2 cellular contexts compared by ENCODE assay signal in genomic region chr1:179090923-179091322, GRCh38.
TF ChIP-seq lines count a peak whose summit lies in the region.

No MANE protein-coding gene starts in this region.

TF ChIP-seq in IMR-90, 13 proteins besides CTCF, POLR2A, EP300 and RAD21:
- TF ChIP-seq MAZ (IDR thresholded peaks at IDR 0.05; ENCODE audit: borderline replicate concordance, low read depth, low read length): no peak
- TF ChIP-seq SMC3 (IDR thresholded peaks at IDR 0.05; ENCODE audit: low read depth, low read length): no peak
- TF ChIP-seq MAFK (IDR thresholded peaks at IDR 0.05; ENCODE audit: low read depth, low read length): no peak
- no peak for TF ChIP-seq RCOR1 (IDR thresholded peaks at IDR 0.05; ENCODE audit: insufficient replicate concordance, low read length)
- TF ChIP-seq, protein P1, sequence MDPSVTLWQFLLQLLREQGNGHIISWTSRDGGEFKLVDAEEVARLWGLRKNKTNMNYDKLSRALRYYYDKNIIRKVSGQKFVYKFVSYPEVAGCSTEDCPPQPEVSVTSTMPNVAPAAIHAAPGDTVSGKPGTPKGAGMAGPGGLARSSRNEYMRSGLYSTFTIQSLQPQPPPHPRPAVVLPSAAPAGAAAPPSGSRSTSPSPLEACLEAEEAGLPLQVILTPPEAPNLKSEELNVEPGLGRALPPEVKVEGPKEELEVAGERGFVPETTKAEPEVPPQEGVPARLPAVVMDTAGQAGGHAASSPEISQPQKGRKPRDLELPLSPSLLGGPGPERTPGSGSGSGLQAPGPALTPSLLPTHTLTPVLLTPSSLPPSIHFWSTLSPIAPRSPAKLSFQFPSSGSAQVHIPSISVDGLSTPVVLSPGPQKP (IDR thresholded peaks at IDR 0.05; ENCODE audit: borderline replicate concordance, low read depth, low read length): no peak
- no peak for TF ChIP-seq MXI1 (IDR thresholded peaks at IDR 0.05; ENCODE audit: borderline replicate concordance, low read depth, low read length)
- no peak for TF ChIP-seq NFE2L2 (IDR thresholded peaks at IDR 0.05; ENCODE audit: low read depth, low read length)
- no peak for TF ChIP-seq CEBPB (IDR thresholded peaks at IDR 0.05; ENCODE audit: low read depth, low read length)
- TF ChIP-seq BHLHE40 (IDR thresholded peaks at IDR 0.05; ENCODE audit: low read depth, low read length): no peak
- no peak for TF ChIP-seq USF2 (IDR thresholded peaks at IDR 0.05; ENCODE audit: low read depth, low read length)
- no peak for TF ChIP-seq RFX5 (IDR thresholded peaks at IDR 0.05; ENCODE audit: low read depth, low read length)
- TF ChIP-seq FOS (IDR thresholded peaks at IDR 0.05; ENCODE audit: low read depth, low read length): no peak
- no peak for TF ChIP-seq CHD1 (IDR thresholded peaks at IDR 0.05; ENCODE audit: low read depth, low read length)

TF ChIP-seq in H1, 55 proteins besides CTCF, POLR2A, EP300 and RAD21:
- TF ChIP-seq, protein P2, sequence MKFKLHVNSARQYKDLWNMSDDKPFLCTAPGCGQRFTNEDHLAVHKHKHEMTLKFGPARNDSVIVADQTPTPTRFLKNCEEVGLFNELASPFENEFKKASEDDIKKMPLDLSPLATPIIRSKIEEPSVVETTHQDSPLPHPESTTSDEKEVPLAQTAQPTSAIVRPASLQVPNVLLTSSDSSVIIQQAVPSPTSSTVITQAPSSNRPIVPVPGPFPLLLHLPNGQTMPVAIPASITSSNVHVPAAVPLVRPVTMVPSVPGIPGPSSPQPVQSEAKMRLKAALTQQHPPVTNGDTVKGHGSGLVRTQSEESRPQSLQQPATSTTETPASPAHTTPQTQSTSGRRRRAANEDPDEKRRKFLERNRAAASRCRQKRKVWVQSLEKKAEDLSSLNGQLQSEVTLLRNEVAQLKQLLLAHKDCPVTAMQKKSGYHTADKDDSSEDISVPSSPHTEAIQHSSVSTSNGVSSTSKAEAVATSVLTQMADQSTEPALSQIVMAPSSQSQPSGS (IDR thresholded peaks at IDR 0.05; ENCODE audit: low read length): no peak
- TF ChIP-seq TAF1 (IDR thresholded peaks at IDR 0.05; ENCODE audit: low read depth, low read length) (no peak), USF2 (IDR thresholded peaks at IDR 0.05; ENCODE audit: low read length) (no peak), CTBP2 (IDR thresholded peaks at IDR 0.05; ENCODE audit: borderline replicate concordance, insufficient read depth, insufficient read length, low read length) (no peak), SUZ12 (IDR thresholded peaks at IDR 0.05; ENCODE audit: low read length) (no peak), GABPA (IDR thresholded peaks at IDR 0.05; ENCODE audit: borderline replicate concordance, insufficient read depth, low read length) (no peak), ZNF274 (IDR thresholded peaks at IDR 0.05; ENCODE audit: borderline replicate concordance, extremely low read depth, low read length) (no peak), POU5F1 (IDR thresholded peaks at IDR 0.05; ENCODE audit: low read depth, low read length) (no peak)
